In genomic region chr2:238449909-238450417, GRCh38 we compare ENCODE assay signal across 1 cellular context.
TF ChIP-seq lines count a peak whose summit lies in the region.

No MANE protein-coding gene starts in this region.

TF ChIP-seq in HepG2, 621 proteins besides CTCF, POLR2A, EP300 and RAD21 (continued from another document and continues in another):
- TF ChIP-seq KIAA2018 (CRISPR knock-in tag; IDR thresholded peaks at IDR 0.05; ENCODE audit: borderline replicate concordance) (no peak), SSRP1 (CRISPR knock-in tag; IDR thresholded peaks at IDR 0.05) (peak; percentile 66; the same call in 1 of the 2 replicates), ZFY (CRISPR knock-in tag; IDR thresholded peaks at IDR 0.05) (peak; percentile 77), SOX13 (IDR thresholded peaks at IDR 0.05) (peak; percentile 72), SOX13 (CRISPR knock-in tag; conservative IDR thresholded peaks at IDR 0.05 in 1 of 2, IDR thresholded peaks at IDR 0.05 in 1 of 2) (peak in 1 of 2 experiments; percentile 94; a peak in 2 of 4 replicates), PHF8 (CRISPR knock-in tag; IDR thresholded peaks at IDR 0.05) (peak; percentile 66), JUN (CRISPR knock-in tag; IDR thresholded peaks at IDR 0.05) (peak; percentile 76), ASH2L (IDR thresholded peaks at IDR 0.05; ENCODE audit: insufficient read length, low read depth, low read length) (peak; percentile 87), ZFX (CRISPR knock-in tag; IDR thresholded peaks at IDR 0.05; ENCODE audit: low read depth) (peak; percentile 94), ZSCAN5A (CRISPR knock-in tag; IDR thresholded peaks at IDR 0.05; ENCODE audit: borderline replicate concordance) (peak; percentile 90; the same call in 1 of the 2 replicates), ZNF552 (CRISPR knock-in tag; IDR thresholded peaks at IDR 0.05; ENCODE audit: borderline replicate concordance) (0 out of 2 replicates have a peak, but pooled peaks have one; percentile 41), NPAS2 (CRISPR knock-in tag; IDR thresholded peaks at IDR 0.05; ENCODE audit: borderline replicate concordance) (peak; percentile 96; the same call in 1 of the 2 replicates), ISX (CRISPR knock-in tag; conservative IDR thresholded peaks at IDR 0.05) (no peak), MEIS1 (CRISPR knock-in tag; IDR thresholded peaks at IDR 0.05; ENCODE audit: borderline replicate concordance) (peak; percentile 98; the same call in 1 of the 2 replicates), ZNF446 (CRISPR knock-in tag; IDR thresholded peaks at IDR 0.05) (no peak), SALL2 (CRISPR knock-in tag; IDR thresholded peaks at IDR 0.05) (peak; percentile 97), TEAD2 (CRISPR knock-in tag; IDR thresholded peaks at IDR 0.05) (no peak), ZBTB37 (CRISPR knock-in tag; IDR thresholded peaks at IDR 0.05) (peak; percentile 80; the same call in 1 of the 2 replicates), SALL1 (CRISPR knock-in tag; IDR thresholded peaks at IDR 0.05) (peak; percentile 100), CEBPB (IDR thresholded peaks at IDR 0.05; ENCODE audit: borderline replicate concordance, low read depth, low read length) (peak; percentile 100), ZNF441 (CRISPR knock-in tag; IDR thresholded peaks at IDR 0.05; ENCODE audit: borderline replicate concordance) (peak; percentile 88; the same call in 1 of the 2 replicates), ZNF484 (CRISPR knock-in tag; IDR thresholded peaks at IDR 0.05; ENCODE audit: borderline replicate concordance, low read depth) (no peak), MED1 (CRISPR knock-in tag; IDR thresholded peaks at IDR 0.05) (peak; percentile 99), GZF1 (CRISPR knock-in tag; IDR thresholded peaks at IDR 0.05) (peak; percentile 70; the same call in 1 of the 2 replicates), ZNF784 (CRISPR knock-in tag; IDR thresholded peaks at IDR 0.05; ENCODE audit: borderline replicate concordance) (peak; percentile 23; the same call in 1 of the 2 replicates), ZNF747 (CRISPR knock-in tag; IDR thresholded peaks at IDR 0.05; ENCODE audit: borderline replicate concordance) (peak; percentile 88; the same call in 1 of the 2 replicates), THAP11 (CRISPR knock-in tag; IDR thresholded peaks at IDR 0.05) (peak; percentile 89), RERE (CRISPR knock-in tag; IDR thresholded peaks at IDR 0.05; ENCODE audit: low read depth) (peak; percentile 82; the same call in 1 of the 2 replicates), CHD2 (IDR thresholded peaks at IDR 0.05; ENCODE audit: low read depth, low read length) (no peak), CCDC6 (CRISPR knock-in tag; IDR thresholded peaks at IDR 0.05) (peak; percentile 92), AHDC1 (CRISPR knock-in tag; IDR thresholded peaks at IDR 0.05; ENCODE audit: borderline replicate concordance) (peak; percentile 97), ZNF343 (CRISPR knock-in tag; IDR thresholded peaks at IDR 0.05) (peak; percentile 97)
